10 cellular contexts compared by ENCODE assay signal in the genomic region with DNA sequence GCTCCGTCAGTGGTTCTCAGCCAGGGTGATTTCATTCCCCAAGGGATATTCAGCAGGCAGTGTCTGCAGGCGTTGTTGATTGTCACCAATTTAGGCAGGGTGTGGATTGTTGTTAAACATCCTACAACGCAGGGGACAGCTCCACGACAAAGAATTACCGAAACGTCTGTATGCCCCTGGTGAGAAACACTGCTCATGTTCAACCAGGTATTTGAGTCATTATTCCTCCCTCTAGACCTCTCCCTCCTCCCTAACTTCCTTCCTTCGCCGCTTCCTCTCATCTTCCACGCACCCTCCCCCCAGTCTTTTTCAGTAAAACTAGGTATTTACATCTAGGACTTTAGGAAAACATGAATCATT. TPM values are rescaled to one million over a fixed set of nuclear protein-coding genes. Genes with fewer than 3 reads are reported as not detected.
DNase-seq lines count a peak whose midpoint lies in the region; ATAC-seq and TF ChIP-seq lines count a peak whose summit lies in the region.
"Had no signal": no experiment of that assay in that cellular context is flagged by ENCODE, and none has a peak within 500 bp of the region (broad histone marks: within the 10 kb centered on the region; RNA-seq: fewer than 3 reads in every experiment).

No MANE protein-coding gene starts in this region.

- no peaks in the 10 kb centered on the region for H3K36me3 Mint-ChIP-seq in T-helper 17 cell (ENCODE audit: low read depth)

- TF ChIP-seq POLR2A in esophagus squamous epithelium (IDR thresholded peaks at IDR 0.05) = no peak
- TF ChIP-seq POLR2A in uterus (IDR thresholded peaks at IDR 0.05) = no peak

- peaks cover 74% of the 10 kb centered on the region for H3K4me1 Mint-ChIP-seq in T-helper 17 cell

- 34 to 49% methylated on average over 9 of the region's 9 CpGs for WGBS in esophagus squamous epithelium, 2 donors

- H3K4me3 ChIP-seq in esophagus squamous epithelium (no peak overlapping the region), uterus (no peak overlapping the region)
- H3K4me3 ChIP-seq: SK-N-MC had no signal

- H3K27me3 ChIP-seq in esophagus squamous epithelium = no peaks in the 10 kb centered on the region
- H3K27me3 ChIP-seq in uterus = no peaks in the 10 kb centered on the region

- ATAC-seq in T-helper 17 cell = peak; percentile 7

- no peaks in the 10 kb centered on the region for H3K36me3 ChIP-seq in esophagus squamous epithelium
- no peaks in the 10 kb centered on the region for H3K36me3 ChIP-seq in uterus

- H3K4me3 Mint-ChIP-seq in T-helper 17 cell = peak overlapping the region; percentile 92

- no peaks in the 10 kb centered on the region for H3K9me3 ChIP-seq in T-helper 17 cell (ENCODE audit: control insufficient read depth, low read length, poor library complexity, severe bottlenecking)
- H3K9me3 ChIP-seq in esophagus squamous epithelium = no peaks in the 10 kb centered on the region
- no peaks in the 10 kb centered on the region for H3K9me3 ChIP-seq in uterus

- intact Hi-C loops in esophagus squamous epithelium (cut with DNase I) (no loop called here), uterus (cut with DNase I; ENCODE audit: low total_unique reads) (no loop called here)

- no peaks in the 10 kb centered on the region for H3K27me3 Mint-ChIP-seq in T-helper 17 cell

- H3K27ac ChIP-seq in esophagus squamous epithelium (peak overlapping the region in 3 of 4 donors; percentile 43 to 87 (median 85)), uterus (peak overlapping the region; percentile 6 to 82)
- H3K27ac ChIP-seq: SK-N-MC had no signal

- H3K4me1 ChIP-seq in esophagus squamous epithelium (peaks cover 34 to 100% (median 74%) of the 10 kb centered on the region in 3 donors), uterus (peaks cover 6 to 30% of the 10 kb centered on the region in 2 donors)

- TF ChIP-seq CTCF in esophagus squamous epithelium (IDR thresholded peaks at IDR 0.05) (no peak), uterus (IDR thresholded peaks at IDR 0.05) (no peak)

- DNase-seq in stimulated activated CD4-positive, alpha-beta T cell treated with anti-CD3 and anti-CD28 coated beads, Interleukin-15, amount 100 ng/mL, for 24 hours = peak; percentile 55
- DNase-seq in stimulated activated CD4-positive, alpha-beta T cell treated with anti-CD3 and anti-CD28 coated beads, Interleukin-4, amount 100 ng/mL, for 1 hour = no peak
- DNase-seq in T-helper 17 cell (no peak), esophagus squamous epithelium (lab: John Stamatoyannopoulos, UW) (no peak), uterus (no peak), amniotic stem cell (lab: John Stamatoyannopoulos, UW) (no peak), HUDEP-2 (lab: John Stamatoyannopoulos, UW; ENCODE audit: unreplicated experiment in 76 of 76) (no peak), D341Med (ENCODE audit: low spot score) (no peak)
- DNase-seq: islet precursor cell had no signal

- H3K27ac Mint-ChIP-seq in T-helper 17 cell = peak overlapping the region; percentile 93

RNA-seq across cellular contexts. Expression of gene NCK2, which starts 50.8 kb away (rescaled TPM):
- 100 to 1,000 TPM; 114 to 151 TPM for total RNA-seq in T-helper 17 cell
- 10 to 100 TPM; 55.4 to 90.5 (median 62.5) TPM for total RNA-seq in esophagus squamous epithelium
- total RNA-seq in uterus = 10 to 100 TPM; 14.7 to 47.5 (median 29.3) TPM
